20 cellular contexts compared by ENCODE assay signal in genomic region chr6:16904957-16905356, GRCh38.
A peak's percentile ranks its signal among the peaks of the same experiment; 100 is the strongest.
DNase-seq lines count a peak whose midpoint lies in the region; ATAC-seq, FAIRE-seq and TF ChIP-seq lines count a peak whose summit lies in the region.
"Had no signal": no experiment of that assay in that cellular context is flagged by ENCODE, and none has a peak within 500 bp of the region (broad histone marks: within the 10 kb centered on the region; RNA-seq: fewer than 3 reads in every experiment).

No MANE protein-coding gene starts in this region.

- CTCF ChIA-PET in HepG2 (lab: Yijun Ruan, JAX; ENCODE audit: low intra/inter-chr PET ratio, low total read pairs), result no interaction called here

- 25% methylated on average over 6 of the region's 6 CpGs for WGBS in HepG2 (ENCODE audit: low lambda C conversion rate)
- WGBS in right lobe of liver (ENCODE audit: insufficient coverage, low coverage, low lambda C conversion rate, missing lambda C conversion rate), result 78% methylated on average over 6 of the region's 6 CpGs

- no peaks in the 10 kb centered on the region for H3K79me2 ChIP-seq in HepG2 (ENCODE audit: insufficient read depth, low read length)

- H3K4me1 ChIP-seq in HepG2 (ENCODE audit: insufficient read depth, low read length), result no peaks in the 10 kb centered on the region
- H3K4me1 ChIP-seq in right lobe of liver, result peaks cover 0 to 6% (median 0%) of the 10 kb centered on the region in 4 donors
- H3K4me1 ChIP-seq: A549, BLaER1 had no signal

- H3K4me3 ChIP-seq in HepG2 (replicated peaks in 1 of 3; ENCODE audit: insufficient read depth in 1 of 3, low read depth in 2 of 3, low read length in 3 of 3) (no peak overlapping the region), right lobe of liver (no peak overlapping the region)
- H3K4me3 ChIP-seq: A549, BLaER1, GM23338 had no signal

- FAIRE-seq in HepG2 (lab: Jason Lieb, UNC), result no peak
- FAIRE-seq: A549, H54 had no signal

- POLR2A ChIA-PET in HepG2 (lab: Yijun Ruan, JAX), result no interaction called here

- H3K27me3 ChIP-seq in HepG2 (ENCODE audit: control insufficient read depth in 1 of 2, insufficient read depth in 2 of 2, low read length in 2 of 2), result peaks cover 0 to 5% of the 10 kb centered on the region in 2 experiments; a peak in 1 of 5 replicates
- no peaks in the 10 kb centered on the region for H3K27me3 ChIP-seq in right lobe of liver
- H3K27me3 ChIP-seq: BLaER1 had no signal

- BruUV-seq in HepG2 (replicated peaks; lab: Mats Ljungman, UMichigan), result no TSS peak

- intact Hi-C loops in HepG2 (cut with micrococcal nuclease; ENCODE audit: unreplicated experiment), result no loop called here
- intact Hi-C loops in right lobe of liver (cut with DNase I), result no loop called here
- intact Hi-C loops in cardiac septum (cut with DNase I), result no loop called here

- peaks cover 65% of the 10 kb centered on the region for H3K4me1 Mint-ChIP-seq in brain
- H3K4me1 Mint-ChIP-seq: CD4-positive, alpha-beta memory T cell had no signal

- peak overlapping the region in 3 of 5 experiments; percentile 70 to 93 (median 79) for H3K27ac Mint-ChIP-seq in brain

- H3K36me3 ChIP-seq in HepG2 (replicated peaks in 1 of 2; ENCODE audit: control insufficient read depth in 1 of 2, insufficient read depth in 2 of 2, low read length in 2 of 2) (no peaks in the 10 kb centered on the region), right lobe of liver (no peaks in the 10 kb centered on the region)
- H3K36me3 ChIP-seq: BLaER1 had no signal

- H3K9me3 ChIP-seq in HepG2 (ENCODE audit: low read length), result no peaks in the 10 kb centered on the region
- no peaks in the 10 kb centered on the region for H3K9me3 ChIP-seq in right lobe of liver
- H3K9me3 ChIP-seq: A549, BLaER1 had no signal

- H3K9ac ChIP-seq in HepG2 (ENCODE audit: insufficient read depth, low read depth, low read length), result no peak overlapping the region
- H3K9ac ChIP-seq: BLaER1 had no signal

- TF ChIP-seq POLR2A in HepG2 (IDR thresholded peaks at IDR 0.05; ENCODE audit: insufficient read depth in 1 of 2, low read depth in 2 of 2, low read length in 2 of 2) (no peak), right lobe of liver (IDR thresholded peaks at IDR 0.05) (no peak)

- ATAC-seq in HepG2 (no peak), right lobe of liver (no peak), HG02798 (IDR thresholded peaks at IDR 0.05; ENCODE audit: poor library complexity, unreplicated experiment) (peak; percentile 36)
- ATAC-seq: A549 had no signal

- H4K20me1 ChIP-seq in HepG2 (ENCODE audit: insufficient read depth, low read length), result no peaks in the 10 kb centered on the region
- H4K20me1 ChIP-seq: BLaER1 had no signal

- no peaks in the 10 kb centered on the region for H3K9me3 Mint-ChIP-seq in brain
- H3K9me3 Mint-ChIP-seq: CD14-positive monocyte; CD4-positive, alpha-beta memory T cell; GM23338 had no signal

- H2AFZ ChIP-seq in HepG2 (ENCODE audit: low read length), result no peak overlapping the region
- H2AFZ ChIP-seq: GM23338 had no signal

- in situ Hi-C loops in HepG2 (cut with HindIII; ENCODE audit: extremely low pct_ligation_motif_present, low pct_unique_long_range_greater_than_20kb), result no loop called here

- no peak for TF ChIP-seq RAD21 in HepG2 (CRISPR knock-in tag; IDR thresholded peaks at IDR 0.05)

- DNase-seq in HepG2 (ENCODE audit: low spot score) (no peak), right lobe of liver (no peak), superior temporal gyrus (ENCODE audit: extremely low spot score) (peak; percentile 60), hippocampal formation (lab: John Stamatoyannopoulos, UW) (no peak), cardiac septum (ENCODE audit: low spot score) (no peak), NCI-H446 treated with DMSO at 0.1 percent for 48 hours (lab: John Stamatoyannopoulos, UW) (no peak)
- DNase-seq: AML-193; CD4-positive, alpha-beta memory T cell; DMS153; DMS79; GDM1; HCEC 1CT had no signal

- H3K27me3 Mint-ChIP-seq in brain, result no peaks in the 10 kb centered on the region

- H3K36me3 Mint-ChIP-seq in brain, result no peaks in the 10 kb centered on the region
- H3K36me3 Mint-ChIP-seq: CD4-positive, alpha-beta memory T cell had no signal

- TF ChIP-seq CTCF in HepG2 (CRISPR knock-in tag; IDR thresholded peaks at IDR 0.05), result no peak
- TF ChIP-seq CTCF in right lobe of liver (IDR thresholded peaks at IDR 0.05), result no peak
- TF ChIP-seq CTCF in brain (conservative IDR thresholded peaks at IDR 0.05), result no peak

- H3K27ac ChIP-seq in HepG2 (ENCODE audit: extremely low read length, insufficient read depth, low read length) (no peak overlapping the region), right lobe of liver (no peak overlapping the region)
- H3K27ac ChIP-seq: 22Rv1, A549, BLaER1 had no signal

- TF ChIP-seq EP300 in HepG2 (IDR thresholded peaks at IDR 0.05; ENCODE audit: low read depth in 2 of 2, low read length in 2 of 2) (no peak), HepG2 (CRISPR knock-in tag; IDR thresholded peaks at IDR 0.05; ENCODE audit: borderline replicate concordance) (no peak)

- peak overlapping the region in 1 of 5 experiments; percentile 46 for H3K4me3 Mint-ChIP-seq in brain
- H3K4me3 Mint-ChIP-seq: CD14-positive monocyte; CD4-positive, alpha-beta memory T cell; GM23338 had no signal

- no peak overlapping the region for H3K4me2 ChIP-seq in HepG2 (ENCODE audit: low read depth, low read length)
- H3K4me2 ChIP-seq: A549, BLaER1, GM23338 had no signal

TF ChIP-seq in HepG2, 621 proteins besides CTCF, POLR2A, EP300 and RAD21:
- TF ChIP-seq MNT (IDR thresholded peaks at IDR 0.05), result peak; percentile 66
- no peak for TF ChIP-seq ZFP37 (CRISPR knock-in tag; IDR thresholded peaks at IDR 0.05; ENCODE audit: borderline replicate concordance)
TF ChIP-seq in HepG2: peak in this region for 1.
